Comparison of ENCODE assay signal across 1 cellular context in the genomic region with DNA sequence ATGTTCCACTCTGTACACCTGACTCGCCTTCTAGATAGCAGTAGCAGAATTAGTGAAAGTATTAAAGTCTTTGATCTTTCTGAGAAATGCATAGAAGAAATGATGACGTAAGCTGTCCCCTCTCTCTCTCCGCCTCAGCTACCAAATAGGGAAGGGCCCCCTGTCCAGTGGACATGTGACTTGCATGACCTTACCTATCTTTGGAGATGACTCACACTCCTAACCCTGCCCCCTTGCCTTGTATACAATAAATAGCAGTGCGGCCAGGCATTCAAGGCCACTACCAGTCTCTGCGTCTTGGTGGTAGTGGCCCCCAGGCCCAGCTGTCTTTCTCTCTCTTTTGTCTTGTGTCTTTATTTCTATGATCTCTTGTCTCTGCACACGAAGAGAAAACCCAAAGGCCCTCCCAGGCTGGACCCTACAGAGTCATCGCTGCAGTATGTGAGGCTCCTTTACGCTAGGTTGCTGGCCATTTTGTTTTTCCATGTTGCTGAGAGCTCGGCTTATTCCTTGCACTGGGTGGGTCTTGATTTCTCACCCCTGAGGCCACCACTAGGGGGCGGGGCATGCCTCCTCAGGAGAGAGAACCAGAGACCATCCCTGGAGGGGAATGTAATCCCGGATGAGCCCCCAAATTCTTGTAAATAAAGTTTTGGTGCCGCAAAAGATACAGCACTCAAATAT.
TF ChIP-seq lines count a peak whose summit lies in the region.

No MANE protein-coding gene starts in this region.

TF ChIP-seq in HepG2, 621 proteins besides CTCF, POLR2A, EP300 and RAD21 (continued from another document and continues in another):
- TF ChIP-seq, protein P1, sequence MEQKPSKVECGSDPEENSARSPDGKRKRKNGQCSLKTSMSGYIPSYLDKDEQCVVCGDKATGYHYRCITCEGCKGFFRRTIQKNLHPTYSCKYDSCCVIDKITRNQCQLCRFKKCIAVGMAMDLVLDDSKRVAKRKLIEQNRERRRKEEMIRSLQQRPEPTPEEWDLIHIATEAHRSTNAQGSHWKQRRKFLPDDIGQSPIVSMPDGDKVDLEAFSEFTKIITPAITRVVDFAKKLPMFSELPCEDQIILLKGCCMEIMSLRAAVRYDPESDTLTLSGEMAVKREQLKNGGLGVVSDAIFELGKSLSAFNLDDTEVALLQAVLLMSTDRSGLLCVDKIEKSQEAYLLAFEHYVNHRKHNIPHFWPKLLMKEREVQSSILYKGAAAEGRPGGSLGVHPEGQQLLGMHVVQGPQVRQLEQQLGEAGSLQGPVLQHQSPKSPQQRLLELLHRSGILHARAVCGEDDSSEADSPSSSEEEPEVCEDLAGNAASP (CRISPR knock-in tag; IDR thresholded peaks at IDR 0.05; ENCODE audit: borderline replicate concordance), result 0 out of 2 replicates have a peak, but pooled peaks have one; percentile 6
- TF ChIP-seq CHD2 (IDR thresholded peaks at IDR 0.05; ENCODE audit: low read depth, low read length) (no peak), ZNF207 (IDR thresholded peaks at IDR 0.05; ENCODE audit: borderline replicate concordance) (no peak), MAF1 (CRISPR knock-in tag; IDR thresholded peaks at IDR 0.05; ENCODE audit: borderline replicate concordance) (no peak), ZNF558 (CRISPR knock-in tag; IDR thresholded peaks at IDR 0.05; ENCODE audit: borderline replicate concordance) (no peak), TBL1XR1 (IDR thresholded peaks at IDR 0.05; ENCODE audit: borderline replicate concordance, low read length, partially characterized antibody) (no peak), ZNF629 (CRISPR knock-in tag; conservative IDR thresholded peaks at IDR 0.05) (no peak), SALL1 (CRISPR knock-in tag; IDR thresholded peaks at IDR 0.05) (0 out of 2 replicates have a peak, but pooled peaks have one; percentile 30), ZNF619 (CRISPR knock-in tag; IDR thresholded peaks at IDR 0.05) (no peak), CEBPG (CRISPR knock-in tag; IDR thresholded peaks at IDR 0.05) (no peak), MTA3 (CRISPR knock-in tag; IDR thresholded peaks at IDR 0.05) (no peak), NAIF1 (CRISPR knock-in tag; IDR thresholded peaks at IDR 0.05; ENCODE audit: borderline replicate concordance) (no peak), ZNF33A (CRISPR knock-in tag; IDR thresholded peaks at IDR 0.05; ENCODE audit: borderline replicate concordance) (no peak), REPIN1 (CRISPR knock-in tag; IDR thresholded peaks at IDR 0.05; ENCODE audit: borderline replicate concordance, low read depth) (no peak), FOXK1 (CRISPR knock-in tag; IDR thresholded peaks at IDR 0.05; ENCODE audit: borderline replicate concordance, low read depth) (peak; percentile 48; the same call in 1 of the 2 replicates), ZFP82 (CRISPR knock-in tag; IDR thresholded peaks at IDR 0.05; ENCODE audit: borderline replicate concordance) (no peak), ZMYM2 (CRISPR knock-in tag; IDR thresholded peaks at IDR 0.05) (no peak), SMARCC2 (IDR thresholded peaks at IDR 0.05) (no peak), ARHGAP35 (CRISPR knock-in tag; IDR thresholded peaks at IDR 0.05; ENCODE audit: borderline replicate concordance) (no peak), FOXA3 (CRISPR knock-in tag; IDR thresholded peaks at IDR 0.05) (0 out of 2 replicates have a peak, but pooled peaks have one; percentile 17), SMC3 (IDR thresholded peaks at IDR 0.05; ENCODE audit: low read length) (peak; percentile 3; the same call in 1 of the 2 replicates), ZBTB38 (CRISPR knock-in tag; IDR thresholded peaks at IDR 0.05) (no peak), ZNF17 (CRISPR knock-in tag; IDR thresholded peaks at IDR 0.05) (no peak), AGO2 (optimal IDR thresholded peaks at IDR 0.05; ENCODE audit: low read depth, low read length) (no peak), TP53 (CRISPR knock-in tag; conservative IDR thresholded peaks at IDR 0.05) (no peak), ZNF737 (CRISPR knock-in tag; IDR thresholded peaks at IDR 0.05; ENCODE audit: borderline replicate concordance) (no peak), BRCA1 (CRISPR knock-in tag; IDR thresholded peaks at IDR 0.05) (no peak), YEATS2 (CRISPR knock-in tag; IDR thresholded peaks at IDR 0.05; ENCODE audit: borderline replicate concordance) (peak; percentile 20; the same call in 1 of the 2 replicates), CENPT (CRISPR knock-in tag; IDR thresholded peaks at IDR 0.05; ENCODE audit: low read depth) (no peak), ATF7 (IDR thresholded peaks at IDR 0.05) (peak; percentile 83), ATF7 (CRISPR knock-in tag; IDR thresholded peaks at IDR 0.05) (no peak), THAP11 (CRISPR knock-in tag; IDR thresholded peaks at IDR 0.05) (no peak), ZNF446 (CRISPR knock-in tag; IDR thresholded peaks at IDR 0.05) (no peak), ATM (IDR thresholded peaks at IDR 0.05; ENCODE audit: borderline replicate concordance) (no peak), FOXP1 (IDR thresholded peaks at IDR 0.05) (no peak), FOXP1 (CRISPR knock-in tag; IDR thresholded peaks at IDR 0.05) (peak; percentile 45; the same call in 1 of the 2 replicates), ZNF552 (CRISPR knock-in tag; IDR thresholded peaks at IDR 0.05; ENCODE audit: borderline replicate concordance) (no peak), SRF (IDR thresholded peaks at IDR 0.05; ENCODE audit: low read depth, low read length) (peak; percentile 62; the same call in 1 of the 2 replicates), KMT2B (CRISPR knock-in tag; IDR thresholded peaks at IDR 0.05) (no peak), NFYC (CRISPR knock-in tag; IDR thresholded peaks at IDR 0.05) (0 out of 2 replicates have a peak, but pooled peaks have one; percentile 15), FOSL2 (CRISPR knock-in tag; IDR thresholded peaks at IDR 0.05) (peak; percentile 94), RXRB (CRISPR knock-in tag; IDR thresholded peaks at IDR 0.05; ENCODE audit: borderline replicate concordance) (no peak), ETV5 (CRISPR knock-in tag; IDR thresholded peaks at IDR 0.05; ENCODE audit: borderline replicate concordance) (no peak), ZNF788 (CRISPR knock-in tag; IDR thresholded peaks at IDR 0.05; ENCODE audit: borderline replicate concordance) (no peak)
- TF ChIP-seq, protein P2, sequence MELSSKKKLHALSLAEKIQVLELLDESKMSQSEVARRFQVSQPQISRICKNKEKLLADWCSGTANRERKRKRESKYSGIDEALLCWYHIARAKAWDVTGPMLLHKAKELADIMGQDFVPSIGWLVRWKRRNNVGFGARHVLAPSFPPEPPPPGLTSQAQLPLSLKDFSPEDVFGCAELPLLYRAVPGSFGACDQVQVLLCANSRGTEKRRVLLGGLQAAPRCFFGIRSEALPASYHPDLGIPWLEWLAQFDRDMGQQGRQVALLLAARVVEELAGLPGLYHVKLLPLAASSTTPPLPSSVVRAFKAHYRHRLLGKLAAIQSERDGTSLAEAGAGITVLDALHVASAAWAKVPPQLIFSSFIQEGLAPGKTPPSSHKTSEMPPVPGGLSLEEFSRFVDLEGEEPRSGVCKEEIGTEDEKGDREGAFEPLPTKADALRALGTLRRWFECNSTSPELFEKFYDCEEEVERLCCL (CRISPR knock-in tag; IDR thresholded peaks at IDR 0.05; ENCODE audit: borderline replicate concordance), result no peak
- TF ChIP-seq, protein P3, sequence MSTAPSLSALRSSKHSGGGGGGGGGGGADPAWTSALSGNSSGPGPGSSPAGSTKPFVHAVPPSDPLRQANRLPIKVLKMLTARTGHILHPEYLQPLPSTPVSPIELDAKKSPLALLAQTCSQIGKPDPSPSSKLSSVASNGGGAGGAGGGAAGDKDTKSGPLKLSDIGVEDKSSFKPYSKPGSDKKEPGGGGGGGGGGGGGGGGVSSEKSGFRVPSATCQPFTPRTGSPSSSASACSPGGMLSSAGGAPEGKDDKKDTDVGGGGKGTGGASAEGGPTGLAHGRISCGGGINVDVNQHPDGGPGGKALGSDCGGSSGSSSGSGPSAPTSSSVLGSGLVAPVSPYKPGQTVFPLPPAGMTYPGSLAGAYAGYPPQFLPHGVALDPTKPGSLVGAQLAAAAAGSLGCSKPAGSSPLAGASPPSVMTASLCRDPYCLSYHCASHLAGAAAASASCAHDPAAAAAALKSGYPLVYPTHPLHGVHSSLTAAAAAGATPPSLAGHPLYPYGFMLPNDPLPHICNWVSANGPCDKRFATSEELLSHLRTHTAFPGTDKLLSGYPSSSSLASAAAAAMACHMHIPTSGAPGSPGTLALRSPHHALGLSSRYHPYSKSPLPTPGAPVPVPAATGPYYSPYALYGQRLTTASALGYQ (CRISPR knock-in tag; IDR thresholded peaks at IDR 0.05), result no peak
- TF ChIP-seq, protein P4, sequence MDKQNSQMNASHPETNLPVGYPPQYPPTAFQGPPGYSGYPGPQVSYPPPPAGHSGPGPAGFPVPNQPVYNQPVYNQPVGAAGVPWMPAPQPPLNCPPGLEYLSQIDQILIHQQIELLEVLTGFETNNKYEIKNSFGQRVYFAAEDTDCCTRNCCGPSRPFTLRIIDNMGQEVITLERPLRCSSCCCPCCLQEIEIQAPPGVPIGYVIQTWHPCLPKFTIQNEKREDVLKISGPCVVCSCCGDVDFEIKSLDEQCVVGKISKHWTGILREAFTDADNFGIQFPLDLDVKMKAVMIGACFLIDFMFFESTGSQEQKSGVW (CRISPR knock-in tag; IDR thresholded peaks at IDR 0.05; ENCODE audit: borderline replicate concordance), result no peak
- TF ChIP-seq, protein P5, sequence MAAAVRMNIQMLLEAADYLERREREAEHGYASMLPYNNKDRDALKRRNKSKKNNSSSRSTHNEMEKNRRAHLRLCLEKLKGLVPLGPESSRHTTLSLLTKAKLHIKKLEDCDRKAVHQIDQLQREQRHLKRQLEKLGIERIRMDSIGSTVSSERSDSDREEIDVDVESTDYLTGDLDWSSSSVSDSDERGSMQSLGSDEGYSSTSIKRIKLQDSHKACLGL (CRISPR knock-in tag; IDR thresholded peaks at IDR 0.05), result no peak
- TF ChIP-seq, protein P6, sequence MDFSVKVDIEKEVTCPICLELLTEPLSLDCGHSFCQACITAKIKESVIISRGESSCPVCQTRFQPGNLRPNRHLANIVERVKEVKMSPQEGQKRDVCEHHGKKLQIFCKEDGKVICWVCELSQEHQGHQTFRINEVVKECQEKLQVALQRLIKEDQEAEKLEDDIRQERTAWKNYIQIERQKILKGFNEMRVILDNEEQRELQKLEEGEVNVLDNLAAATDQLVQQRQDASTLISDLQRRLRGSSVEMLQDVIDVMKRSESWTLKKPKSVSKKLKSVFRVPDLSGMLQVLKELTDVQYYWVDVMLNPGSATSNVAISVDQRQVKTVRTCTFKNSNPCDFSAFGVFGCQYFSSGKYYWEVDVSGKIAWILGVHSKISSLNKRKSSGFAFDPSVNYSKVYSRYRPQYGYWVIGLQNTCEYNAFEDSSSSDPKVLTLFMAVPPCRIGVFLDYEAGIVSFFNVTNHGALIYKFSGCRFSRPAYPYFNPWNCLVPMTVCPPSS (IDR thresholded peaks at IDR 0.05), result no peak
- TF ChIP-seq, protein P7, sequence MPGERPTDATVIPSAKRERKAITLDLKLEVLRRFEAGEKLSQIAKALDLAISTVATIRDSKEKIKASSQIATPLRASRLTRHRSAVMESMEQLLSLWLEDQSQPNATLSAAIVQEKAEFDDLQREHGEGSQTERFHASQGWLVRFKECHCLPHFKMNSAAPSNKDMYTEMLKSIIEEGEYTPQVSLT (CRISPR knock-in tag; IDR thresholded peaks at IDR 0.05; ENCODE audit: borderline replicate concordance, low read depth), result no peak
- TF ChIP-seq, protein P8, sequence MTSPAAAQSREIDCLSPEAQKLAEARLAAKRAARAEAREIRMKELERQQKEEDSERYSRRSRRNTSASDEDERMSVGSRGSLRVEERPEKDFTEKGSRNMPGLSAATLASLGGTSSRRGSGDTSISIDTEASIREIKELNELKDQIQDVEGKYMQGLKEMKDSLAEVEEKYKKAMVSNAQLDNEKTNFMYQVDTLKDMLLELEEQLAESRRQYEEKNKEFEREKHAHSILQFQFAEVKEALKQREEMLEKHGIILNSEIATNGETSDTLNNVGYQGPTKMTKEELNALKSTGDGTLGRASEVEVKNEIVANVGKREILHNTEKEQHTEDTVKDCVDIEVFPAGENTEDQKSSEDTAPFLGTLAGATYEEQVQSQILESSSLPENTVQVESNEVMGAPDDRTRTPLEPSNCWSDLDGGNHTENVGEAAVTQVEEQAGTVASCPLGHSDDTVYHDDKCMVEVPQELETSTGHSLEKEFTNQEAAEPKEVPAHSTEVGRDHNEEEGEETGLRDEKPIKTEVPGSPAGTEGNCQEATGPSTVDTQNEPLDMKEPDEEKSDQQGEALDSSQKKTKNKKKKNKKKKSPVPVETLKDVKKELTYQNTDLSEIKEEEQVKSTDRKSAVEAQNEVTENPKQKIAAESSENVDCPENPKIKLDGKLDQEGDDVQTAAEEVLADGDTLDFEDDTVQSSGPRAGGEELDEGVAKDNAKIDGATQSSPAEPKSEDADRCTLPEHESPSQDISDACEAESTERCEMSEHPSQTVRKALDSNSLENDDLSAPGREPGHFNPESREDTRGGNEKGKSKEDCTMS (CRISPR knock-in tag; conservative IDR thresholded peaks at IDR 0.05), result no peak
- TF ChIP-seq, protein P9, sequence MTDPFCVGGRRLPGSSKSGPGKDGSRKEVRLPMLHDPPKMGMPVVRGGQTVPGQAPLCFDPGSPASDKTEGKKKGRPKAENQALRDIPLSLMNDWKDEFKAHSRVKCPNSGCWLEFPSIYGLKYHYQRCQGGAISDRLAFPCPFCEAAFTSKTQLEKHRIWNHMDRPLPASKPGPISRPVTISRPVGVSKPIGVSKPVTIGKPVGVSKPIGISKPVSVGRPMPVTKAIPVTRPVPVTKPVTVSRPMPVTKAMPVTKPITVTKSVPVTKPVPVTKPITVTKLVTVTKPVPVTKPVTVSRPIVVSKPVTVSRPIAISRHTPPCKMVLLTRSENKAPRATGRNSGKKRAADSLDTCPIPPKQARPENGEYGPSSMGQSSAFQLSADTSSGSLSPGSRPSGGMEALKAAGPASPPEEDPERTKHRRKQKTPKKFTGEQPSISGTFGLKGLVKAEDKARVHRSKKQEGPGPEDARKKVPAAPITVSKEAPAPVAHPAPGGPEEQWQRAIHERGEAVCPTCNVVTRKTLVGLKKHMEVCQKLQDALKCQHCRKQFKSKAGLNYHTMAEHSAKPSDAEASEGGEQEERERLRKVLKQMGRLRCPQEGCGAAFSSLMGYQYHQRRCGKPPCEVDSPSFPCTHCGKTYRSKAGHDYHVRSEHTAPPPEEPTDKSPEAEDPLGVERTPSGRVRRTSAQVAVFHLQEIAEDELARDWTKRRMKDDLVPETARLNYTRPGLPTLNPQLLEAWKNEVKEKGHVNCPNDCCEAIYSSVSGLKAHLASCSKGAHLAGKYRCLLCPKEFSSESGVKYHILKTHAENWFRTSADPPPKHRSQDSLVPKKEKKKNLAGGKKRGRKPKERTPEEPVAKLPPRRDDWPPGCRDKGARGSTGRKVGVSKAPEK (CRISPR knock-in tag; IDR thresholded peaks at IDR 0.05; ENCODE audit: borderline replicate concordance), result no peak
- TF ChIP-seq, protein P10, sequence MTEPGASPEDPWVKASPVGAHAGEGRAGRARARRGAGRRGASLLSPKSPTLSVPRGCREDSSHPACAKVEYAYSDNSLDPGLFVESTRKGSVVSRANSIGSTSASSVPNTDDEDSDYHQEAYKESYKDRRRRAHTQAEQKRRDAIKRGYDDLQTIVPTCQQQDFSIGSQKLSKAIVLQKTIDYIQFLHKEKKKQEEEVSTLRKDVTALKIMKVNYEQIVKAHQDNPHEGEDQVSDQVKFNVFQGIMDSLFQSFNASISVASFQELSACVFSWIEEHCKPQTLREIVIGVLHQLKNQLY (CRISPR knock-in tag; IDR thresholded peaks at IDR 0.05), result 0 out of 2 replicates have a peak, but pooled peaks have one; percentile 19
